ENCODE assay signal across 20 cellular contexts in the genomic region with DNA sequence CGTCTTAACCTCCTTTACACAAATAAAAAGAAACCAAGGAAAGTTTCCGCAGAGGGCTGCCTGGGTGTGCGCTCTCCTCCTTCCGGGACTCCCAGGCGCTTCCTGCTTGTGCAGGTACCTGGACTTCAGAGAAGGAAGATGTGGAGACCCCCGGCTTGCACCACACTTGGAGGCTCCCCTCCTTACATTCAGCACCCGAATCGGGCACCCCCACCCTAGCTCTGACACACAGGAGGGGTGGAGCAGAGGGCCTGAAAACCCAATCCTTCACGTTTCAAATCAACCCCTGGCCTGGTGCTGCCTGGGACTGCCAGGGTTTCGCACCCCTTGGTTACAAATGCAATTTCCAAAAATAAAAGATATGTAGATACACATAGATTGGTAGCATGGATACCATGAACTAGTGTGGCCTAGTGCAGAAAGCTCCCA. TPM values are rescaled to one million over a fixed set of nuclear protein-coding genes. Genes with fewer than 3 reads are reported as not detected.
DNase-seq lines count a peak whose midpoint lies in the region; ATAC-seq and TF ChIP-seq lines count a peak whose summit lies in the region.
"Had no signal": no experiment of that assay in that cellular context is flagged by ENCODE, and none has a peak within 500 bp of the region (broad histone marks: within the 10 kb centered on the region; RNA-seq: fewer than 3 reads in every experiment).

No MANE protein-coding gene starts in this region.

- no peak overlapping the region for H3K27ac ChIP-seq in CD4-positive, alpha-beta T cell (ENCODE audit: low read depth, low read length)
- no peak overlapping the region for H3K27ac ChIP-seq in effector memory CD4-positive, alpha-beta T cell (ENCODE audit: insufficient read depth, low read length, poor library complexity, severe bottlenecking)
- H3K27ac ChIP-seq: BLaER1 treated with 17β-estradiol and CSF1 and Interleukin-3, amounts not matched to agents 10 nM and 100 nM; testis had no signal

- H3K4me1 Mint-ChIP-seq in CD4-positive, alpha-beta T cell (ENCODE audit: low read depth): peaks cover 68% of the 10 kb centered on the region
- H3K4me1 Mint-ChIP-seq in activated naive CD8-positive, alpha-beta T cell treated with anti-CD3 and anti-CD28 coated beads, Interleukin-2, amount 50 U/mL, for 24 hours: peaks cover 49% of the 10 kb centered on the region
- peaks cover 16% of the 10 kb centered on the region for H3K4me1 Mint-ChIP-seq in neural crest cell

- TF ChIP-seq CTCF in CD4-positive, alpha-beta T cell (IDR thresholded peaks at IDR 0.05): no peak
- TF ChIP-seq CTCF in GM13977 (IDR thresholded peaks at IDR 0.05; ENCODE audit: extremely low read depth, insufficient read depth, missing control alignments) (no peak), neural crest cell (conservative IDR thresholded peaks at IDR 0.05) (no peak)

- peaks cover 86% of the 10 kb centered on the region for H3K27me3 Mint-ChIP-seq in CD4-positive, alpha-beta T cell
- peaks cover 79% of the 10 kb centered on the region for H3K27me3 Mint-ChIP-seq in activated naive CD8-positive, alpha-beta T cell treated with anti-CD3 and anti-CD28 coated beads, Interleukin-2, amount 50 U/mL, for 24 hours
- H3K27me3 Mint-ChIP-seq in neural crest cell (ENCODE audit: low read depth): peaks cover 91% of the 10 kb centered on the region

- intact Hi-C loops in CD4-positive, alpha-beta T cell (cut with DNase I, micrococcal nuclease): loop anchor here in 1 of 2 experiments (10.0 kb wide), 1 partner anchor 56 kb away; the partner anchor contains the start of gene RAB28

- H3K27me3 ChIP-seq in CD4-positive, alpha-beta T cell (ENCODE audit: control insufficient read depth, insufficient read depth, low read length): peaks cover 97% of the 10 kb centered on the region
- H3K27me3 ChIP-seq in effector memory CD4-positive, alpha-beta T cell (replicated peaks; ENCODE audit: control insufficient read depth, insufficient read depth, low read length, poor library complexity, severe bottlenecking): peaks cover 98% of the 10 kb centered on the region

- no peak overlapping the region for H3K27ac Mint-ChIP-seq in CD4-positive, alpha-beta T cell
- no peak overlapping the region for H3K27ac Mint-ChIP-seq in activated naive CD8-positive, alpha-beta T cell treated with anti-CD3 and anti-CD28 coated beads, Interleukin-2, amount 50 U/mL, for 24 hours
- H3K27ac Mint-ChIP-seq in neural crest cell (ENCODE audit: unreplicated experiment): no peak overlapping the region
- H3K27ac Mint-ChIP-seq: activated naive CD4-positive, alpha-beta T cell treated with anti-CD3 and anti-CD28 coated beads, Interleukin-2, amount 50 U/mL, for 72 hours had no signal

- in situ Hi-C loops in GM13977 (cut with MboI; ENCODE audit: low pct_unique_long_range_greater_than_20kb, low sequenced_read_pairs, unreplicated experiment): loop anchor here (5.0 to 10.0 kb wide), 2 partner anchors 689 to 806 kb away; no protein-coding TSS in a partner anchor

- no peak for ATAC-seq in CD4-positive, alpha-beta T cell (ENCODE audit: poor library complexity)
- ATAC-seq in activated naive CD8-positive, alpha-beta T cell treated with anti-CD3 and anti-CD28 coated beads, Interleukin-2, amount 50 U/mL, for 24 hours: no peak
- no peak for ATAC-seq in HG03354 (IDR thresholded peaks at IDR 0.05; ENCODE audit: poor library complexity, severe bottlenecking, unreplicated experiment)
- ATAC-seq: right cardiac atrium had no signal

- no peaks in the 10 kb centered on the region for H3K36me3 ChIP-seq in effector memory CD4-positive, alpha-beta T cell (ENCODE audit: control insufficient read depth, insufficient read depth, low read length)
- H3K36me3 ChIP-seq: BLaER1 treated with 17β-estradiol and CSF1 and Interleukin-3, amounts not matched to agents 10 nM and 100 nM had no signal

- no peaks in the 10 kb centered on the region for H3K36me3 Mint-ChIP-seq in CD4-positive, alpha-beta T cell (ENCODE audit: low read depth)
- H3K36me3 Mint-ChIP-seq in activated naive CD8-positive, alpha-beta T cell treated with anti-CD3 and anti-CD28 coated beads, Interleukin-2, amount 50 U/mL, for 24 hours (ENCODE audit: low read depth): peaks cover 17% of the 10 kb centered on the region
- H3K36me3 Mint-ChIP-seq in neural crest cell (ENCODE audit: low read depth): peaks cover 2% of the 10 kb centered on the region

- H3K4me3 ChIP-seq in effector memory CD4-positive, alpha-beta T cell (ENCODE audit: insufficient read depth, low read depth, low read length, poor library complexity, severe bottlenecking): no peak overlapping the region
- H3K4me3 ChIP-seq: HAP-1 had no signal

- H3K9me3 ChIP-seq in CD4-positive, alpha-beta T cell (ENCODE audit: control insufficient read depth, low read length): peaks cover 37% of the 10 kb centered on the region
- peaks cover 19% of the 10 kb centered on the region for H3K9me3 ChIP-seq in effector memory CD4-positive, alpha-beta T cell (ENCODE audit: control insufficient read depth, low read length)
- H3K9me3 ChIP-seq: testis had no signal

- H3K4me1 ChIP-seq in effector memory CD4-positive, alpha-beta T cell (ENCODE audit: control insufficient read depth, insufficient read depth, low read length, poor library complexity, severe bottlenecking): peaks cover 33% of the 10 kb centered on the region

- no peak for DNase-seq in CD4-positive, alpha-beta T cell
- DNase-seq in GM13977 (ENCODE audit: low spot score): peak; percentile 39
- DNase-seq in activated naive CD8-positive, alpha-beta T cell treated with anti-CD3 and anti-CD28 coated beads, Interleukin-2, amount 50 U/mL, for 24 hours: peak; percentile 2
- DNase-seq in neural crest cell (ENCODE audit: low read depth, low spot score): no peak
- no peak for DNase-seq in cerebellar cortex (ENCODE audit: low spot score)
- DNase-seq in effector memory CD4-positive, alpha-beta T cell: no peak
- no peak for DNase-seq in ureter (ENCODE audit: low spot score)
- DNase-seq: activated CD8-positive, alpha-beta T cell treated with anti-CD3 and anti-CD28 coated beads, Interleukin-2, amount 10 ng/mL, durations not matched to agents 7 days and 5 days; DND-41; hippocampal formation; NCI-H2029 treated with DMSO at 0.1 percent for 48 hours; NCI-H510A treated with DMSO at 0.1 percent for 48 hours; right cardiac atrium; stimulated activated CD4-positive, alpha-beta T cell treated with anti-CD3 and anti-CD28 coated beads, Interleukin-1b, Interleukin-23, amount 100 ng/mL, for 48 hours; testis had no signal

- no peaks in the 10 kb centered on the region for H3K9me3 Mint-ChIP-seq in CD4-positive, alpha-beta T cell
- peaks cover 18% of the 10 kb centered on the region for H3K9me3 Mint-ChIP-seq in activated naive CD8-positive, alpha-beta T cell treated with anti-CD3 and anti-CD28 coated beads, Interleukin-2, amount 50 U/mL, for 24 hours
- H3K9me3 Mint-ChIP-seq in neural crest cell: no peaks in the 10 kb centered on the region

- CTCF ChIA-PET in CD4-positive, alpha-beta T cell (lab: Charles Lee): interaction anchor here (2.2 kb wide), 1 partner anchor 9 kb away, joined by 9 read pairs; no protein-coding TSS in a partner anchor

- peak overlapping the region; percentile 71 for H3K4me3 Mint-ChIP-seq in CD4-positive, alpha-beta T cell
- no peak overlapping the region for H3K4me3 Mint-ChIP-seq in activated naive CD8-positive, alpha-beta T cell treated with anti-CD3 and anti-CD28 coated beads, Interleukin-2, amount 50 U/mL, for 24 hours
- H3K4me3 Mint-ChIP-seq in neural crest cell: peak overlapping the region; percentile 84

- POLR2A ChIA-PET in CD4-positive, alpha-beta T cell (lab: Charles Lee): no interaction called here

RNA-seq across cellular contexts. Expression of gene NKX3-2, which starts 3.1 kb away (rescaled TPM):
- not detected for total RNA-seq in CD4-positive, alpha-beta T cell
- total RNA-seq in neural crest cell: 3.3 and 4.0 TPM in 2 replicates
- not detected for total RNA-seq in ureter
- total RNA-seq: activated CD8-positive, alpha-beta T cell treated with anti-CD3 and anti-CD28 coated beads, Interleukin-2, amount 10 ng/mL, durations not matched to agents 7 days and 5 days; activated naive CD4-positive, alpha-beta T cell treated with anti-CD3 and anti-CD28 coated beads, Interleukin-2, amount 50 U/mL, for 72 hours; left ventricle myocardium superior had no signal

RNA-seq across cellular contexts. Expression of gene RAB28, which starts 57.0 kb away (rescaled TPM):
- total RNA-seq in CD4-positive, alpha-beta T cell: 1 to 10 TPM; 3.9 to 4.2 TPM
- total RNA-seq in neural crest cell: 26.7 and 30.7 TPM in 2 replicates
- 17.1 TPM for total RNA-seq in ureter

Comparison
In these comparisons a context has a peak if more than half of its experiments do, and no peak if none do; other contexts are left out.
1. DNase-seq: peak in GM13977 (single experiment) and activated naive CD8-positive, alpha-beta T cell treated with anti-CD3 and anti-CD28 coated beads, Interleukin-2, amount 50 U/mL, for 24 hours (single experiment); none in CD4-positive, alpha-beta T cell (0 of 10), neural crest cell (single experiment), cerebellar cortex (single experiment), effector memory CD4-positive, alpha-beta T cell (0 of 3) and ureter (single experiment).